ENCODE assay signal across 13 cellular contexts in the genomic region with DNA sequence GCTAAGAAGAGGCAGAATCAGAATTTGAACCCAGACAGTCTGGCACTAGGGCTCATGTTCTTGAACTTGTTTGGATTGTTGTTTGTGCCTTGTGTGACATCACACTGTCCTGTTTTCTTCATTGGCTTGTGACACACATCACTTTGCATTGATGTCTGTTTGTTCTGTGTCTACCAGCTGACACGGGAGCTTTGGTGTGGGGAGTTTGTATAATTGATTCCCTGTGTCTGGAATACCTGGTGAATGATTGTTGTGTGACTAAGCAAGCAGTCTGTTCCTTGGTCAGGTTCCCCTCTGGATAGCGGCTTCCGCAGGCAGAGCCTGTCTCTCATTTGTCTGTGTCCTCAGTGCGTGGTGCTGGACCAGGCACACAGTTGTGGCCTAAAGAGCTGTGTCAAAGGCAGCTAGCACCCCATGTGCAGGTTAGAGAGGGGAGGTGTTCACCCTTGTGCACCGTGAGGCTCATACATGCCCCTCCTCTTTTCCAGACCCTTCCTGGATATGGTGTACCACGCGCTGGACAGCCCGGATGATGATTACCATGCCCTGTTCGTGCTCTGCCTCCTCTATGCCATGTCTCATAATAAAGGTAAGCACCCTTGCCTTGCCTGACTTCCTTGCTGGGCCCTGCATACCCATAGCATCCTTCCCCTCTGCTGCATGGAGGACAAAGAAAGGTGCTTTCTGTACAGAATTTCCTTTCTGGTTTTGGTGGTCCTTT.
DNase-seq lines count a peak whose midpoint lies in the region; ATAC-seq and FAIRE-seq lines count a peak whose summit lies in the region.
"Had no signal": no experiment of that assay in that cellular context is flagged by ENCODE, and none has a peak within 500 bp of the region (broad histone marks: within the 10 kb centered on the region; RNA-seq: fewer than 3 reads in every experiment).

No MANE protein-coding gene starts in this region.

- ATAC-seq in GM19025 (IDR thresholded peaks at IDR 0.05; ENCODE audit: low read depth, unreplicated experiment) = peak; percentile 26
- peak; percentile 20 for ATAC-seq in GM21737 (IDR thresholded peaks at IDR 0.05; ENCODE audit: unreplicated experiment)
- ATAC-seq in HG03159 (IDR thresholded peaks at IDR 0.05; ENCODE audit: unreplicated experiment) = no peak

- FAIRE-seq in RCC 7860 (lab: Jason Lieb, UNC) = peak; percentile 81
- FAIRE-seq: colon, HTR-8/SVneo had no signal

- DNase-seq in RCC 7860 (ENCODE audit: low spot score) (peak; percentile 74), kidney tubule cell (ENCODE audit: low spot score) (peak; percentile 93), AG20443 (ENCODE audit: low spot score) (no peak), COLO668 (lab: John Stamatoyannopoulos, UW; ENCODE audit: unreplicated experiment) (no peak)
- DNase-seq: activated naive CD4-positive, alpha-beta T cell treated with anti-CD3 and anti-CD28 coated beads, Interleukin-2, amount 50 U/mL, for 16 hours; Caco-2; NCI-H1105 treated with DMSO at 0.1 percent for 48 hours; WERI-Rb-1 had no signal

Comparison
In these comparisons a context has a peak if more than half of its experiments do, and no peak if none do; other contexts are left out.
1. DNase-seq: peak in RCC 7860 (single experiment) and kidney tubule cell (single experiment); none in AG20443 (single experiment) and COLO668 (single experiment).